In genomic region chr1:185207980-185208602, GRCh38 we compare ENCODE assay signal across 38 cellular contexts. TPM values are rescaled to one million over a fixed set of nuclear protein-coding genes. Genes with fewer than 3 reads are reported as not detected.
DNase-seq lines count a peak whose midpoint lies in the region; ATAC-seq, FAIRE-seq and TF ChIP-seq lines count a peak whose summit lies in the region.
"Had no signal": no experiment of that assay in that cellular context is flagged by ENCODE, and none has a peak within 500 bp of the region (broad histone marks: within the 10 kb centered on the region; RNA-seq: fewer than 3 reads in every experiment).

No MANE protein-coding gene starts in this region.

- no peak overlapping the region for H3K27ac Mint-ChIP-seq in effector memory CD8-positive, alpha-beta T cell
- H3K27ac Mint-ChIP-seq in naive thymus-derived CD8-positive, alpha-beta T cell: no peak overlapping the region
- H3K27ac Mint-ChIP-seq: activated B cell treated with CpG ODN at 0.5 μM for 24 hours; activated CD4-positive, alpha-beta T cell treated with anti-CD3 and anti-CD28 coated beads, Interleukin-2, amount 10 ng/mL, durations not matched to agents 7 days and 5 days; activated naive CD8-positive, alpha-beta T cell; activated T-cell treated with anti-CD3 and anti-CD28 coated beads, Interleukin-2, amount 50 U/mL, for 24 hours; CD14-positive monocyte; immature natural killer cell; neural progenitor cell had no signal

- no peaks in the 10 kb centered on the region for H3K79me2 ChIP-seq in GM23248 (ENCODE audit: insufficient read depth)
- H3K79me2 ChIP-seq in K562 (ENCODE audit: control insufficient read depth, insufficient read depth, low read length): no peaks in the 10 kb centered on the region
- H3K79me2 ChIP-seq: parathyroid adenoma had no signal

- H3K36me3 Mint-ChIP-seq in effector memory CD8-positive, alpha-beta T cell (ENCODE audit: insufficient read depth): no peaks in the 10 kb centered on the region
- H3K36me3 Mint-ChIP-seq in naive thymus-derived CD8-positive, alpha-beta T cell: peaks cover 20 to 38% (median 29%) of the 10 kb centered on the region in 3 donors

- H4K20me1 ChIP-seq in GM23248 (ENCODE audit: insufficient read depth): no peaks in the 10 kb centered on the region
- no peaks in the 10 kb centered on the region for H4K20me1 ChIP-seq in K562 (replicated peaks; ENCODE audit: control insufficient read depth, insufficient read depth, low read length)

- H3K36me3 ChIP-seq in GM23248 (ENCODE audit: low read depth) (no peaks in the 10 kb centered on the region), K562 (ENCODE audit: control insufficient read depth, insufficient read depth, low read length) (no peaks in the 10 kb centered on the region), esophagus squamous epithelium (peaks cover 0 to 53% (median 0%) of the 10 kb centered on the region in 3 donors)
- H3K36me3 ChIP-seq: neural progenitor cell, SJCRH30 had no signal

- no peaks in the 10 kb centered on the region for H3K27me3 Mint-ChIP-seq in effector memory CD8-positive, alpha-beta T cell
- no peaks in the 10 kb centered on the region for H3K27me3 Mint-ChIP-seq in naive thymus-derived CD8-positive, alpha-beta T cell
- H3K27me3 Mint-ChIP-seq: activated B cell treated with CpG ODN at 0.5 μM for 24 hours; activated CD4-positive, alpha-beta T cell treated with anti-CD3 and anti-CD28 coated beads, Interleukin-2, amount 10 ng/mL, durations not matched to agents 7 days and 5 days; activated naive CD8-positive, alpha-beta T cell; activated T-cell treated with anti-CD3 and anti-CD28 coated beads, Interleukin-2, amount 50 U/mL, for 24 hours had no signal

- POLR2A ChIA-PET in K562 (lab: Yijun Ruan, JAX): interaction anchor here (0.6 kb wide), 1 partner anchor 18 kb away, joined by 3 read pairs; no protein-coding TSS in a partner anchor
- POLR2A ChIA-PET in naive thymus-derived CD8-positive, alpha-beta T cell (lab: Charles Lee): interaction anchor here (0.6 kb wide), 1 partner anchor 13 kb away, joined by 3 read pairs; no protein-coding TSS in a partner anchor

- peak; percentile 35; the same call in 1 of the 3 replicates for ATAC-seq in K562
- peak; percentile 84 for ATAC-seq in foreskin keratinocyte
- no peak for ATAC-seq in effector memory CD8-positive, alpha-beta T cell (replicated peaks)
- ATAC-seq in naive thymus-derived CD8-positive, alpha-beta T cell: no peak
- ATAC-seq: left lung, Panc1, right cardiac atrium had no signal

- BruUV-seq in K562 (replicated peaks; lab: Mats Ljungman, UMichigan): no TSS peak

- H3K9me1 ChIP-seq in K562 (ENCODE audit: control insufficient read depth, insufficient read depth, low read length): no peaks in the 10 kb centered on the region

- no peak overlapping the region for H3K4me3 ChIP-seq in GM23248
- no peak overlapping the region for H3K4me3 ChIP-seq in K562
- no peak overlapping the region for H3K4me3 ChIP-seq in esophagus squamous epithelium
- H3K4me3 ChIP-seq: ascending aorta, left lung, neural progenitor cell, SJCRH30, smooth muscle cell, suprapubic skin, upper lobe of left lung had no signal

- CTCF ChIA-PET in K562 (lab: Yijun Ruan, JAX; ENCODE audit: low intra/inter-chr PET ratio): no interaction called here

- H3K27me3 ChIP-seq in GM23248 (replicated peaks; ENCODE audit: insufficient read depth) (no peaks in the 10 kb centered on the region), K562 (ENCODE audit: control insufficient read depth in 2 of 2, insufficient read depth in 2 of 2, low read length in 2 of 2) (no peaks in the 10 kb centered on the region), foreskin keratinocyte (no peaks in the 10 kb centered on the region), esophagus squamous epithelium (no peaks in the 10 kb centered on the region)
- H3K27me3 ChIP-seq: ascending aorta, left lung, neural progenitor cell, SJCRH30, suprapubic skin, upper lobe of left lung had no signal

- no peaks in the 10 kb centered on the region for H3K9me2 ChIP-seq in GM23248 (ENCODE audit: insufficient read depth)

- H3K9me3 Mint-ChIP-seq in effector memory CD8-positive, alpha-beta T cell: no peaks in the 10 kb centered on the region
- peaks cover 0 to 18% (median 3%) of the 10 kb centered on the region in 9 donors for H3K9me3 Mint-ChIP-seq in naive thymus-derived CD8-positive, alpha-beta T cell

- H3K27ac ChIP-seq in GM23248: no peak overlapping the region
- H3K27ac ChIP-seq in K562 (ENCODE audit: extremely low read depth, low read depth, low read length): no peak overlapping the region
- no peak overlapping the region for H3K27ac ChIP-seq in foreskin keratinocyte
- H3K27ac ChIP-seq in esophagus squamous epithelium: no peak overlapping the region
- H3K27ac ChIP-seq: ascending aorta, HL-60, left lung, neural progenitor cell, parathyroid adenoma, SJCRH30, suprapubic skin, upper lobe of left lung had no signal

- H3K9me3 ChIP-seq in GM23248 (ENCODE audit: low read depth): no peaks in the 10 kb centered on the region
- H3K9me3 ChIP-seq in K562 (replicated peaks; ENCODE audit: control insufficient read depth, insufficient read depth, low read depth, low read length): no peaks in the 10 kb centered on the region
- no peaks in the 10 kb centered on the region for H3K9me3 ChIP-seq in esophagus squamous epithelium
- H3K9me3 ChIP-seq: ascending aorta, SJCRH30, suprapubic skin had no signal

- H3F3A ChIP-seq in GM23248 (ENCODE audit: insufficient read depth): no peaks in the 10 kb centered on the region

- TF ChIP-seq CTCF in K562 (IDR thresholded peaks at IDR 0.05 in 2 of 3, conservative IDR thresholded peaks at IDR 0.05 in 1 of 3; ENCODE audit: insufficient read depth in 2 of 3, low read depth in 1 of 3, low read length in 3 of 3) (no peak), foreskin keratinocyte (conservative IDR thresholded peaks at IDR 0.05) (no peak), esophagus squamous epithelium (IDR thresholded peaks at IDR 0.05) (no peak)

- no peak overlapping the region for H3K4me3 Mint-ChIP-seq in effector memory CD8-positive, alpha-beta T cell
- H3K4me3 Mint-ChIP-seq in naive thymus-derived CD8-positive, alpha-beta T cell: no peak overlapping the region
- H3K4me3 Mint-ChIP-seq: activated B cell treated with CpG ODN at 0.5 μM for 24 hours; activated CD4-positive, alpha-beta T cell treated with anti-CD3 and anti-CD28 coated beads, Interleukin-2, amount 10 ng/mL, durations not matched to agents 7 days and 5 days; activated naive CD8-positive, alpha-beta T cell; activated T-cell treated with anti-CD3 and anti-CD28 coated beads, Interleukin-2, amount 50 U/mL, for 24 hours; CD14-positive monocyte; immature natural killer cell; neural progenitor cell had no signal

- TF ChIP-seq POLR2A in K562 (conservative IDR thresholded peaks at IDR 0.05): no peak
- no peak for TF ChIP-seq POLR2A in esophagus squamous epithelium (IDR thresholded peaks at IDR 0.05)

- H2AFZ ChIP-seq in GM23248 (no peak overlapping the region), K562 (ENCODE audit: low read depth, low read length) (no peak overlapping the region)
- H2AFZ ChIP-seq: neural progenitor cell, parathyroid adenoma had no signal

- no peaks in the 10 kb centered on the region for H3K4me1 Mint-ChIP-seq in effector memory CD8-positive, alpha-beta T cell (ENCODE audit: low read depth in 2 of 2)
- peaks cover 0 to 1% (median 0%) of the 10 kb centered on the region in 4 donors for H3K4me1 Mint-ChIP-seq in naive thymus-derived CD8-positive, alpha-beta T cell
- H3K4me1 Mint-ChIP-seq: activated B cell treated with CpG ODN at 0.5 μM for 24 hours; activated CD4-positive, alpha-beta T cell treated with anti-CD3 and anti-CD28 coated beads, Interleukin-2, amount 10 ng/mL, durations not matched to agents 7 days and 5 days; CD14-positive monocyte; immature natural killer cell; neural progenitor cell had no signal

- intact Hi-C loops in K562 (cut with micrococcal nuclease): loop anchor here (10.0 kb wide), 4 partner anchors 107 to 467 kb away; partner anchors contain the start of gene IVNS1ABP
- intact Hi-C loops in esophagus squamous epithelium (cut with DNase I): no loop called here

- TF ChIP-seq EP300 in K562 (IDR thresholded peaks at IDR 0.05; ENCODE audit: low read length): no peak; the same call in 1 of the 2 replicates

- H3K4me2 ChIP-seq in GM23248 (ENCODE audit: unreplicated experiment): no peak overlapping the region
- H3K4me2 ChIP-seq in K562 (ENCODE audit: insufficient read depth, low read length): no peak overlapping the region
- H3K4me2 ChIP-seq: neural progenitor cell, smooth muscle cell had no signal

- in situ Hi-C loops in GM23248 (cut with MboI): no loop called here
- in situ Hi-C loops in K562 (cut with MboI): no loop called here

- TF ChIP-seq RAD21 in K562 (CRISPR knock-in tag; conservative IDR thresholded peaks at IDR 0.05 in 1 of 2, IDR thresholded peaks at IDR 0.05 in 1 of 2): no peak

- peaks cover 3% of the 10 kb centered on the region; the same call in 1 of the 2 replicates for H3K4me1 ChIP-seq in GM23248 (ENCODE audit: insufficient read depth)
- no peaks in the 10 kb centered on the region; a peak in 1 of 5 replicates for H3K4me1 ChIP-seq in K562 (replicated peaks in 1 of 2; ENCODE audit: control insufficient read depth in 2 of 2, insufficient read depth in 2 of 2, low read length in 2 of 2)
- peaks cover 14% of the 10 kb centered on the region for H3K4me1 ChIP-seq in foreskin keratinocyte
- H3K4me1 ChIP-seq in esophagus squamous epithelium: no peaks in the 10 kb centered on the region
- H3K4me1 ChIP-seq: ascending aorta, left lung, neural progenitor cell, parathyroid adenoma, SJCRH30, suprapubic skin, upper lobe of left lung had no signal

- WGBS in GM23248 (ENCODE audit: low coverage in 1 of 2, low lambda C conversion rate in 2 of 2, missing lambda C conversion rate in 2 of 2), 2 experiments: 54 to 63% methylated on average over 3 of the region's 3 CpGs
- WGBS in K562 (ENCODE audit: insufficient coverage, low coverage, missing lambda C conversion rate): 47% methylated on average over 3 of the region's 3 CpGs
- WGBS in esophagus squamous epithelium, 2 donors: 71 to 78% methylated on average over 3 of the region's 3 CpGs

- no peak for FAIRE-seq in K562 (lab: Jason Lieb, UNC)
- FAIRE-seq: endometrium, GM19239 had no signal

- no peak overlapping the region for H3K9ac ChIP-seq in GM23248
- no peak overlapping the region for H3K9ac ChIP-seq in K562 (ENCODE audit: insufficient read depth in 1 of 2, low read depth in 2 of 2, low read length in 2 of 2)
- H3K9ac ChIP-seq: neural progenitor cell, parathyroid adenoma had no signal

- DNase-seq in GM23248: peak; percentile 39
- DNase-seq in RPMI7951 (ENCODE audit: low read depth): peak; percentile 11
- DNase-seq in K562 (ENCODE audit: extremely low read depth in 1 of 4, low spot score in 3 of 4): no peak
- peak; percentile 34 to 55 for DNase-seq in foreskin keratinocyte
- no peak for DNase-seq in activated CD8-positive, alpha-beta memory T cell treated with anti-CD3 and anti-CD28 coated beads, Interleukin-2, amount 50 U/mL, for 4 hours
- DNase-seq in esophagus squamous epithelium (lab: John Stamatoyannopoulos, UW): no peak
- no peak for DNase-seq in effector memory CD8-positive, alpha-beta T cell
- no peak for DNase-seq in naive thymus-derived CD8-positive, alpha-beta T cell
- DNase-seq: activated B cell treated with CpG ODN at 0.5 μM for 24 hours; activated CD4-positive, alpha-beta T cell treated with anti-CD3 and anti-CD28 coated beads, Interleukin-2, amount 10 ng/mL, durations not matched to agents 7 days and 5 days; activated effector memory CD4-positive, alpha-beta T cell treated with anti-CD3 and anti-CD28 coated beads, Interleukin-2, amount 50 U/mL, for 16 hours; activated T-cell treated with anti-CD3 and anti-CD28 coated beads, Interleukin-2, amount 50 U/mL, for 24 hours; central memory CD4-positive, alpha-beta T cell; GOT3; hypothalamus; immature natural killer cell; Karpas-422; left lung; mesendoderm; NCI-H1436; NCI-H2081; NCI-H345; right cardiac atrium; SJCRH30; stimulated activated naive CD4-positive, alpha-beta T cell treated with Interleukin-2 at 50 U/mL for 16 hours; T-helper 9 cell; upper lobe of left lung had no signal

RNA-seq across cellular contexts. Expression of gene SWT1, which starts 51.1 kb away (rescaled TPM):
- total RNA-seq in GM23248 (2014; rRNA removed; shearing (Covaris generic)): 1.0 and 2.8 TPM in 2 replicates
- polyA plus RNA-seq in GM23248 (2016; fragmentation: Nextera tagmentation; extraction: Ambion mirVana) (1.6 and 2.8 TPM in 2 replicates), K562 (2011; rRNA removed) (2.9 and 3.4 TPM in 2 replicates), K562 (2014; fragmentation: Illumina TruSeq; extraction: Trizol) (1.9 and 2.3 TPM in 2 replicates), K562 (2014; fragmentation: Nextera tagmentation; extraction: Ambion mirVana) (1 to 10 TPM; 1.5 to 2.3 TPM), K562 (2014; rRNA removed) (1.6 and 2.0 TPM in 2 replicates), foreskin keratinocyte (0.72 and 0.82 TPM in 2 replicates)
- total RNA-seq in RPMI7951 (2014; rRNA removed; shearing (Covaris generic)): 3.4 and 4.7 TPM in 2 replicates
- 2.0 and 10.0 TPM in 2 replicates for total RNA-seq in K562 (2011; cell fraction: chromatin; rRNA removed; ENCODE audit: low replicate concordance)
- 0.92 and 1.3 TPM in 2 replicates for total RNA-seq in K562 (2011; cell fraction: nucleolus; rRNA removed)
- total RNA-seq in K562 (2011; cell fraction: nucleoplasm; rRNA removed): 2.8 and 2.9 TPM in 2 replicates
- total RNA-seq in K562 (2014; rRNA removed) (1.5 and 1.6 TPM in 2 replicates), K562 (2014; rRNA removed; fragmentation: Illumina TruSeq; extraction: Trizol) (3.1 and 3.9 TPM in 2 replicates), K562 (2015; rRNA removed; fragmentation: Illumina TruSeq; extraction: Trizol) (2.7 and 2.9 TPM in 2 replicates), K562 (2021) (2.2 TPM in 2 replicates), foreskin keratinocyte (2.0 and 2.4 TPM in 2 replicates), esophagus squamous epithelium (1 to 10 TPM; 1.9 to 6.5 (median 3.5) TPM)
- 0.42 and 1.2 TPM in 2 replicates for polyA plus RNA-seq in K562 (2011; cell fraction: cytosol; rRNA removed)
- polyA plus RNA-seq in K562 (2011; cell fraction: nucleus; rRNA removed): 2.0 and 2.6 TPM in 2 replicates
- 1.9 and 2.5 TPM in 2 replicates for polyA plus RNA-seq in K562 (2012)
- 3.9 and 4.8 TPM in 2 replicates for polyA minus RNA-seq in K562 (2011; rRNA and poly(A)+ RNA removed)
- polyA minus RNA-seq in K562 (2011; cell fraction: cytosol; rRNA and poly(A)+ RNA removed): 1.5 and 2.1 TPM in 2 replicates
- 1.9 and 3.9 TPM in 2 replicates for polyA minus RNA-seq in K562 (2011; cell fraction: nucleus; rRNA and poly(A)+ RNA removed)
- 10 to 100 TPM in 1 of 2 experiments, 1 to 10 TPM in 1; 9.5 to 10.4 TPM for total RNA-seq in naive thymus-derived CD8-positive, alpha-beta T cell
- 1 to 10 TPM; 3.3 to 6.5 (median 4.2) TPM for polyA plus RNA-seq in naive thymus-derived CD8-positive, alpha-beta T cell

RNA-seq across cellular contexts. Expression of gene TRMT1L, which starts 51.3 kb away (rescaled TPM):
- 5.1 and 13.2 TPM in 2 replicates for total RNA-seq in GM23248 (2014; rRNA removed; shearing (Covaris generic))
- polyA plus RNA-seq in GM23248 (2016; fragmentation: Nextera tagmentation; extraction: Ambion mirVana) (9.2 and 9.8 TPM in 2 replicates), K562 (2011; rRNA removed) (61.5 and 88.9 TPM in 2 replicates), K562 (2014; fragmentation: Illumina TruSeq; extraction: Trizol) (36.8 and 45.4 TPM in 2 replicates), K562 (2014; fragmentation: Nextera tagmentation; extraction: Ambion mirVana) (1 to 10 TPM; 6.4 to 7.9 TPM), K562 (2014; rRNA removed) (22.1 and 23.3 TPM in 2 replicates), foreskin keratinocyte (4.5 and 6.2 TPM in 2 replicates)
- total RNA-seq in RPMI7951 (2014; rRNA removed; shearing (Covaris generic)): 19.2 and 20.4 TPM in 2 replicates
- total RNA-seq in K562 (2011; cell fraction: chromatin; rRNA removed; ENCODE audit: low replicate concordance): 22.9 and 43.0 TPM in 2 replicates
- total RNA-seq in K562 (2011; cell fraction: nucleolus; rRNA removed): 6.6 and 7.0 TPM in 2 replicates
- total RNA-seq in K562 (2011; cell fraction: nucleoplasm; rRNA removed): 12.3 and 13.7 TPM in 2 replicates
- total RNA-seq in K562 (2014; rRNA removed) (22.1 and 29.3 TPM in 2 replicates), K562 (2014; rRNA removed; fragmentation: Illumina TruSeq; extraction: Trizol) (36.8 and 39.4 TPM in 2 replicates), K562 (2015; rRNA removed; fragmentation: Illumina TruSeq; extraction: Trizol) (35.3 and 42.2 TPM in 2 replicates), K562 (2021) (29.2 and 32.9 TPM in 2 replicates), foreskin keratinocyte (15.8 and 16.7 TPM in 2 replicates), esophagus squamous epithelium (10 to 100 TPM in 3 of 4 donors, 1 to 10 TPM in 1; 7.9 to 29.9 (median 15.3) TPM)
- 19.8 and 40.6 TPM in 2 replicates for polyA plus RNA-seq in K562 (2011; cell fraction: cytosol; rRNA removed)
- 21.5 and 37.9 TPM in 2 replicates for polyA plus RNA-seq in K562 (2011; cell fraction: nucleus; rRNA removed)
- polyA plus RNA-seq in K562 (2012): 19.5 and 20.8 TPM in 2 replicates
- polyA minus RNA-seq in K562 (2011; rRNA and poly(A)+ RNA removed): 145 and 148 TPM in 2 replicates
- 50.5 and 61.9 TPM in 2 replicates for polyA minus RNA-seq in K562 (2011; cell fraction: cytosol; rRNA and poly(A)+ RNA removed)
- 8.5 and 19.8 TPM in 2 replicates for polyA minus RNA-seq in K562 (2011; cell fraction: nucleus; rRNA and poly(A)+ RNA removed)
- total RNA-seq in naive thymus-derived CD8-positive, alpha-beta T cell: 10 to 100 TPM; 20.9 to 26.8 TPM
- polyA plus RNA-seq in naive thymus-derived CD8-positive, alpha-beta T cell: 10 to 100 TPM; 10.8 to 17.4 (median 14.1) TPM

Comparison
In these comparisons a context has a peak if more than half of its experiments do, and no peak if none do; other contexts are left out.
1. DNase-seq: peak in GM23248 (single experiment), RPMI7951 (single experiment) and foreskin keratinocyte (2 of 2); none in K562 (0 of 4), activated CD8-positive, alpha-beta memory T cell treated with anti-CD3 and anti-CD28 coated beads, Interleukin-2, amount 50 U/mL, for 4 hours (single experiment), esophagus squamous epithelium (single experiment), effector memory CD8-positive, alpha-beta T cell (0 of 3) and naive thymus-derived CD8-positive, alpha-beta T cell (0 of 10).
2. ATAC-seq: peak in K562 (single experiment) and foreskin keratinocyte (single experiment); none in effector memory CD8-positive, alpha-beta T cell (single experiment) and naive thymus-derived CD8-positive, alpha-beta T cell (0 of 2).